In genomic region chr5:56515011-56515410, GRCh38 we compare ENCODE assay signal across 21 cellular contexts.
"Had no signal": no experiment of that assay in that cellular context is flagged by ENCODE, and none has a peak within 500 bp of the region (broad histone marks: within the 10 kb centered on the region; RNA-seq: fewer than 3 reads in every experiment).

No MANE protein-coding gene starts in this region.

- H3K9me3 ChIP-seq: esophagus squamous epithelium, heart right ventricle, left ventricle myocardium inferior, mucosa of descending colon, neutrophil, pancreas, sigmoid colon, thyroid gland, uterus had no signal

- H3K9me3 Mint-ChIP-seq: activated naive CD4-positive, alpha-beta T cell treated with anti-CD3 and anti-CD28 coated beads for 36 hours; activated T-cell treated with anti-CD3 and anti-CD28 coated beads, Interleukin-2, amount 50 U/mL, for 4 hours; effector memory CD8-positive, alpha-beta T cell; naive B cell; stimulated activated effector memory CD8-positive, alpha-beta T cell treated with anti-CD3 and anti-CD28 coated beads, Interleukin-12 subunit alpha, Interleukin-12 subunit beta, amount 100 ng/mL, for 72 hours had no signal

- H3K27me3 ChIP-seq: esophagus squamous epithelium, heart right ventricle, neutrophil, pancreas, sigmoid colon, thyroid gland, uterus had no signal

- H3K27ac Mint-ChIP-seq: activated naive CD4-positive, alpha-beta T cell treated with anti-CD3 and anti-CD28 coated beads for 36 hours; effector memory CD8-positive, alpha-beta T cell; stimulated activated effector memory CD8-positive, alpha-beta T cell treated with anti-CD3 and anti-CD28 coated beads, Interleukin-12 subunit alpha, Interleukin-12 subunit beta, amount 100 ng/mL, for 72 hours had no signal

- DNase-seq: activated CD4-positive, alpha-beta T cell treated with anti-CD3 and anti-CD28 coated beads, Interleukin-2, amount 50 U/mL, for 1 hour; activated CD8-positive, alpha-beta memory T cell treated with anti-CD3 and anti-CD28 coated beads, Interleukin-2, amount 50 U/mL, for 4 hours; activated naive CD4-positive, alpha-beta T cell treated with anti-CD3 and anti-CD28 coated beads for 36 hours; activated T-cell treated with anti-CD3 and anti-CD28 coated beads, Interleukin-2, amount 50 U/mL, for 4 hours; caudate nucleus; effector memory CD8-positive, alpha-beta T cell; esophagus squamous epithelium; heart right ventricle; left ventricle myocardium inferior; mammary epithelial cell; mucosa of descending colon; naive B cell; pancreas; sigmoid colon; stimulated activated CD4-positive, alpha-beta T cell treated with anti-CD3 and anti-CD28 coated beads, Interleukin-4, amount 100 ng/mL, for 24 hours; uterus had no signal

- H3K36me3 Mint-ChIP-seq: brain; naive B cell; stimulated activated effector memory CD8-positive, alpha-beta T cell treated with anti-CD3 and anti-CD28 coated beads, Interleukin-12 subunit alpha, Interleukin-12 subunit beta, amount 100 ng/mL, for 72 hours had no signal

- H3K4me3 Mint-ChIP-seq: activated naive CD4-positive, alpha-beta T cell treated with anti-CD3 and anti-CD28 coated beads for 36 hours; activated T-cell treated with anti-CD3 and anti-CD28 coated beads, Interleukin-2, amount 50 U/mL, for 4 hours; brain; effector memory CD8-positive, alpha-beta T cell; stimulated activated effector memory CD8-positive, alpha-beta T cell treated with anti-CD3 and anti-CD28 coated beads, Interleukin-12 subunit alpha, Interleukin-12 subunit beta, amount 100 ng/mL, for 72 hours had no signal

- H3K36me3 ChIP-seq: esophagus squamous epithelium, heart right ventricle, left ventricle myocardium inferior, neutrophil, pancreas, sigmoid colon, thyroid gland, uterus had no signal

- H3K27me3 Mint-ChIP-seq: brain, naive B cell had no signal

- H3K4me3 ChIP-seq: esophagus squamous epithelium, heart right ventricle, left ventricle myocardium inferior, mucosa of descending colon, pancreas, sigmoid colon, thyroid gland, uterus had no signal

- H3K4me1 ChIP-seq: sigmoid colon, uterus had no signal

- H3K27ac ChIP-seq: left ventricle myocardium inferior, neutrophil, pancreas, sigmoid colon, uterus had no signal

- ATAC-seq: activated CD4-positive, CD25-positive, alpha-beta regulatory T cell treated with anti-CD3 and anti-CD28 coated beads, Interleukin-2, amount 50 U/mL, for 24 hours; activated T-cell treated with anti-CD3 and anti-CD28 coated beads, Interleukin-2, amount 50 U/mL, for 4 hours; effector memory CD8-positive, alpha-beta T cell; heart right ventricle; mucosa of descending colon; stimulated activated effector memory CD8-positive, alpha-beta T cell treated with anti-CD3 and anti-CD28 coated beads, Interleukin-12 subunit alpha, Interleukin-12 subunit beta, amount 100 ng/mL, for 72 hours had no signal
